Comparison of ENCODE assay signal across 26 cellular contexts in the genomic region with DNA sequence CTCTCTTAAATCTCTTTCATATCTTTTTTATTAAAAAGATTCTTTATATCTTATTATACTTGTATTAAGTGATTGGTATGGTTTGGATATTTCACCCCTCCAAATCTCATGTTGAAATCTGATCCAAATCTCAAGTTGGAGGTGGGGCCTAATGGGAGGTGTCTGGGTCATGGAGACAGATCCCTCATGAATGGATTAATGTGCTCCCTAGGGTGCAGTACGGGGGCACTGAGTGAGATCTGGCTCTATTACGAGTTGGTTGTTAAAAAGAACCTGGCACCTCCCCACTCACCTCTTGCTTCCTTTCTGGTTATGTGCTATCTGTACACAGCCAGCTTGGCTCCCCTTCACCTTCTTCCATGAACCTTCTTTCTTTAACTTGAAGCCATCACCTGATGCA.
"Had no signal": no experiment of that assay in that cellular context is flagged by ENCODE, and none has a peak within 500 bp of the region (broad histone marks: within the 10 kb centered on the region; RNA-seq: fewer than 3 reads in every experiment).

No MANE protein-coding gene starts in this region.

- H3K27me3 ChIP-seq: esophagus muscularis mucosa, hepatocyte, upper lobe of left lung had no signal

- DNase-seq: activated B cell treated with CpG ODN at 0.5 μM for 24 hours; activated CD4-positive, alpha-beta T cell treated with anti-CD3 and anti-CD28 coated beads for 36 hours; activated CD4-positive, alpha-beta T cell treated with anti-CD3 and anti-CD28 coated beads, Interleukin-2, amount 50 U/mL, for 4 hours; activated CD8-positive, alpha-beta memory T cell treated with anti-CD3 and anti-CD28 coated beads for 24 hours; activated CD8-positive, alpha-beta memory T cell treated with anti-CD3 and anti-CD28 coated beads, Interleukin-2, amount 50 U/mL, for 4 hours; activated naive CD4-positive, alpha-beta T cell; activated naive CD8-positive, alpha-beta T cell treated with anti-CD3 and anti-CD28 coated beads for 36 hours; activated T-cell treated with anti-CD3 and anti-CD28 coated beads, Interleukin-2, amount 50 U/mL, for 24 hours; cerebellar nuclear complex; glutamatergic neuron; immature natural killer cell; lower lobe of right lung; mesendoderm; mucosa of descending colon; nucleus accumbens; right cardiac atrium; stimulated activated CD4-positive, alpha-beta T cell treated with anti-CD3 and anti-CD28 coated beads, Interleukin-4, amount 100 ng/mL, for 24 hours; stimulated activated naive CD4-positive, alpha-beta T cell treated with Interleukin-2 at 50 U/mL for 16 hours; upper lobe of left lung had no signal

- FAIRE-seq: bronchial epithelial cell had no signal

- H3K9me3 ChIP-seq: esophagus muscularis mucosa, lower lobe of right lung, mucosa of descending colon, upper lobe of left lung had no signal

- ATAC-seq: activated CD4-positive, alpha-beta T cell treated with anti-CD3 and anti-CD28 coated beads for 36 hours; activated T-helper 17 cell treated with anti-CD3 and anti-CD28 coated beads, Interleukin-2, amount 50 U/mL, for 72 hours; left lobe of liver; lower lobe of right lung; mucosa of descending colon; right cardiac atrium had no signal

- H3K4me1 ChIP-seq: esophagus muscularis mucosa, lower lobe of right lung, parathyroid adenoma, upper lobe of left lung had no signal

- H3K27ac ChIP-seq: coronary artery, esophagus muscularis mucosa, hepatocyte, lower lobe of right lung, parathyroid adenoma, upper lobe of left lung had no signal

- H3K4me3 ChIP-seq: coronary artery, esophagus muscularis mucosa, hepatocyte, lower lobe of right lung, mucosa of descending colon, upper lobe of left lung had no signal
